ENCODE assay signal across 16 cellular contexts in genomic region chr3:45792036-45792435, GRCh38. TPM values are rescaled to one million over a fixed set of nuclear protein-coding genes. Genes with fewer than 3 reads are reported as not detected.
DNase-seq lines count a peak whose midpoint lies in the region; ATAC-seq, FAIRE-seq and TF ChIP-seq lines count a peak whose summit lies in the region.
"Had no signal": no experiment of that assay in that cellular context is flagged by ENCODE, and none has a peak within 500 bp of the region (broad histone marks: within the 10 kb centered on the region; RNA-seq: fewer than 3 reads in every experiment).

No MANE protein-coding gene starts in this region.

- H3K36me3 ChIP-seq in BLaER1: no peaks in the 10 kb centered on the region
- H3K36me3 ChIP-seq in DND-41 (ENCODE audit: insufficient read depth, low read length): no peaks in the 10 kb centered on the region
- no peaks in the 10 kb centered on the region for H3K36me3 ChIP-seq in vagina

- H3K4me3 ChIP-seq in BLaER1 (no peak overlapping the region), DND-41 (ENCODE audit: low read depth in 1 of 2, low read length in 2 of 2) (no peak overlapping the region), vagina (no peak overlapping the region)
- H3K4me3 ChIP-seq: GM12878 had no signal

- peak overlapping the region; percentile 58 for H3K4me2 ChIP-seq in BLaER1
- H3K4me2 ChIP-seq in DND-41 (ENCODE audit: insufficient read depth, low read length): no peak overlapping the region

- no peak for TF ChIP-seq POLR2A in vagina (IDR thresholded peaks at IDR 0.05)

- H4K20me1 ChIP-seq in BLaER1 (no peaks in the 10 kb centered on the region), DND-41 (ENCODE audit: insufficient read depth, low read length) (no peaks in the 10 kb centered on the region)

- H3K27me3 Mint-ChIP-seq in activated naive CD4-positive, alpha-beta T cell treated with anti-CD3 and anti-CD28 coated beads, Interleukin-2, amount 10 ng/mL, durations not matched to agents 7 days and 5 days: peaks cover 83% of the 10 kb centered on the region

- ATAC-seq in DND-41 (ENCODE audit: insufficient read depth, low read depth): no peak
- ATAC-seq: GM12878 had no signal

- DNase-seq in DND-41 (peak; percentile 1), vagina (ENCODE audit: extremely low spot score in 2 of 2) (peak; percentile 58 to 69), NCI-H748 (lab: John Stamatoyannopoulos, UW; ENCODE audit: unreplicated experiment) (no peak), RCC 7860 (ENCODE audit: low spot score) (no peak)
- DNase-seq in activated naive CD4-positive, alpha-beta T cell treated with anti-CD3 and anti-CD28 coated beads, Interleukin-2, amount 10 ng/mL, durations not matched to agents 7 days and 5 days: no peak
- DNase-seq: CD4-positive, CD25-positive, alpha-beta regulatory T cell; DMS 273 treated with DMSO at 0.1 percent for 48 hours; HCEC 1CT; HFFc6 had no signal

- peaks cover 9% of the 10 kb centered on the region for H3K9me3 Mint-ChIP-seq in activated naive CD4-positive, alpha-beta T cell treated with anti-CD3 and anti-CD28 coated beads, Interleukin-2, amount 10 ng/mL, durations not matched to agents 7 days and 5 days

- H3K27ac Mint-ChIP-seq in activated naive CD4-positive, alpha-beta T cell treated with anti-CD3 and anti-CD28 coated beads, Interleukin-2, amount 10 ng/mL, durations not matched to agents 7 days and 5 days: no peak overlapping the region
- H3K27ac Mint-ChIP-seq: CD4-positive, CD25-positive, alpha-beta regulatory T cell; HFFc6; IgD-negative memory B cell had no signal

- CTCF ChIA-PET in activated naive CD4-positive, alpha-beta T cell treated with anti-CD3 and anti-CD28 coated beads, Interleukin-2, amount 10 ng/mL, durations not matched to agents 7 days and 5 days (lab: Charles Lee): no interaction called here

- H3K4me1 Mint-ChIP-seq in activated naive CD4-positive, alpha-beta T cell treated with anti-CD3 and anti-CD28 coated beads, Interleukin-2, amount 10 ng/mL, durations not matched to agents 7 days and 5 days: peaks cover 10% of the 10 kb centered on the region

- TF ChIP-seq CTCF in DND-41 (IDR thresholded peaks at IDR 0.05; ENCODE audit: borderline replicate concordance, extremely low read depth, low read length, poor library complexity, severe bottlenecking) (no peak), vagina (IDR thresholded peaks at IDR 0.05) (no peak)

- H3K27ac ChIP-seq in BLaER1: peak overlapping the region; percentile 39; the same call in 1 of the 2 replicates
- H3K27ac ChIP-seq in DND-41 (ENCODE audit: low read length): no peak overlapping the region
- peak overlapping the region; percentile 20 for H3K27ac ChIP-seq in layer of hippocampus (ENCODE audit: low read depth, low read length)
- no peak overlapping the region for H3K27ac ChIP-seq in vagina

- no peaks in the 10 kb centered on the region for H3K79me2 ChIP-seq in DND-41 (ENCODE audit: insufficient read depth, low read length)

- H3K36me3 Mint-ChIP-seq in activated naive CD4-positive, alpha-beta T cell treated with anti-CD3 and anti-CD28 coated beads, Interleukin-2, amount 10 ng/mL, durations not matched to agents 7 days and 5 days: peaks cover 3% of the 10 kb centered on the region
- H3K36me3 Mint-ChIP-seq: CD4-positive, CD25-positive, alpha-beta regulatory T cell had no signal

- H3K4me1 ChIP-seq in BLaER1 (peaks cover 34% of the 10 kb centered on the region), DND-41 (ENCODE audit: insufficient read depth, low read length) (peaks cover 7% of the 10 kb centered on the region), vagina (peaks cover 13% of the 10 kb centered on the region)

- no peak overlapping the region for H3K9ac ChIP-seq in BLaER1
- no peak overlapping the region for H3K9ac ChIP-seq in DND-41 (ENCODE audit: low read depth, low read length)

- H2AFZ ChIP-seq in DND-41 (ENCODE audit: low read depth, low read length): no peak overlapping the region

- no peak for FAIRE-seq in RCC 7860 (lab: Jason Lieb, UNC)
- FAIRE-seq: A204.1, GM12878, GM18507 had no signal

- intact Hi-C loops in vagina (cut with DNase I): no loop called here

- H3K27me3 ChIP-seq in BLaER1: peaks cover 28% of the 10 kb centered on the region
- H3K27me3 ChIP-seq in DND-41 (ENCODE audit: insufficient read depth, low read length, poor library complexity): no peaks in the 10 kb centered on the region
- peaks cover 9% of the 10 kb centered on the region for H3K27me3 ChIP-seq in layer of hippocampus (ENCODE audit: control insufficient read depth, insufficient read depth, low read length)
- no peaks in the 10 kb centered on the region for H3K27me3 ChIP-seq in vagina

- H3K9me3 ChIP-seq in BLaER1 (peaks cover 36% of the 10 kb centered on the region), DND-41 (ENCODE audit: insufficient read depth, low read length, severe bottlenecking) (peaks cover 6% of the 10 kb centered on the region), vagina (no peaks in the 10 kb centered on the region)

- H3K4me3 Mint-ChIP-seq in activated naive CD4-positive, alpha-beta T cell treated with anti-CD3 and anti-CD28 coated beads, Interleukin-2, amount 10 ng/mL, durations not matched to agents 7 days and 5 days: no peak overlapping the region
- H3K4me3 Mint-ChIP-seq: CD4-positive, CD25-positive, alpha-beta regulatory T cell; HFFc6 had no signal

RNA-seq across cellular contexts. Expression of gene SLC6A20, which starts 4.3 kb away (rescaled TPM):
- 2.9 TPM for total RNA-seq in vagina
- total RNA-seq: CD4-positive, CD25-positive, alpha-beta regulatory T cell; H4; HFFc6 had no signal

RNA-seq across cellular contexts. Expression of gene LZTFL1, which starts 49.9 kb away (rescaled TPM):
- total RNA-seq in vagina: 9.1 TPM

Comparison
In these comparisons a context has a peak if more than half of its experiments do, and no peak if none do; other contexts are left out.
1. H3K27ac ChIP-seq: peak in BLaER1 (single experiment) and layer of hippocampus (single experiment); none in DND-41 (single experiment) and vagina (single experiment).
2. DNase-seq: peak in DND-41 (single experiment) and vagina (2 of 2); none in NCI-H748 (single experiment), activated naive CD4-positive, alpha-beta T cell treated with anti-CD3 and anti-CD28 coated beads, Interleukin-2, amount 10 ng/mL, durations not matched to agents 7 days and 5 days (single experiment) and RCC 7860 (single experiment).